11 cellular contexts compared by ENCODE assay signal in the genomic region with DNA sequence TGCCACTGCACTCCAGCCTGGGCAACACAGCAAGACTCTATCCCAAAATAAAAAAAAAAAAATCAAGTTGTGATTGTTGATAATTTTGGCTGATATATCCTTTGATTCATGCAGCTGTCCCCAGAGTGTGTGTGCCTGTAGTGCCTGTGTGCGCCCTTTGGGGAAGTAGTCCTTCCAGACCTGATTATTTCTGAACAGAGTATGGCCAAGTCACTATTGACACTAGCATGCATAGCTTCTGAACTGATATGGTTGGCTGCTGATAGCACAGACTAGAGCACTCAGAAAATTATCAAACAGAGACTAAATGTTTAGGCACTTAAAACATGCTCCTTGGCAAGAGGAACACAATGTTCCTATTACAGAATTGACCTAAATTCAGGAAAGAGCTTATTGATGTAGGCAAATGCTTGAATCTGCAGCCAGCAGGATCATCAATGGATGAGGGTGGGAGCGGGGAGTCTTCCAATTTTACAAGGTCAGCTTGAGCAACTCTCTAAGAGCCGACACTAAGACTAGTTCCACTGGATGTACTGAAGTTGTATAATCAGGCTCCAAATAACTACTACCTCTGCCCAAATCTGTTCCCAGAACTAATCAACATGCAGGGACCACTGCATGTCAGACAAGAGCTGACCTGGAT.
"Had no signal": no experiment of that assay in that cellular context is flagged by ENCODE, and none has a peak within 500 bp of the region (broad histone marks: within the 10 kb centered on the region; RNA-seq: fewer than 3 reads in every experiment).

No MANE protein-coding gene starts in this region.

- H3K4me3 ChIP-seq: esophagus muscularis mucosa had no signal

- H3K27me3 ChIP-seq: brain microvascular endothelial cell, esophagus muscularis mucosa had no signal

- H3K27me3 Mint-ChIP-seq: activated CD4-positive, alpha-beta T cell treated with anti-CD3 and anti-CD28 coated beads for 36 hours; naive B cell had no signal

- H3K27ac ChIP-seq: brain microvascular endothelial cell, esophagus muscularis mucosa, VCaP had no signal

- DNase-seq: activated CD4-positive, alpha-beta T cell treated with anti-CD3 and anti-CD28 coated beads for 36 hours; activated naive CD4-positive, alpha-beta T cell treated with anti-CD3 and anti-CD28 coated beads, Interleukin-2, amount 50 U/mL, for 16 hours; activated T-cell treated with anti-CD3 and anti-CD28 coated beads, Interleukin-2, amount 50 U/mL, for 72 hours; brain microvascular endothelial cell; glutamatergic neuron; naive B cell; SIG-M5; T1000 had no signal

- H3K4me3 Mint-ChIP-seq: activated CD4-positive, alpha-beta T cell treated with anti-CD3 and anti-CD28 coated beads for 36 hours; naive B cell had no signal

- H3K9me3 ChIP-seq: esophagus muscularis mucosa had no signal

- H3K9me3 Mint-ChIP-seq: activated T-cell treated with anti-CD3 and anti-CD28 coated beads, Interleukin-2, amount 50 U/mL, for 72 hours; immature natural killer cell; naive B cell had no signal
